22 cellular contexts compared by ENCODE assay signal in genomic region chr18:48861181-48861715, GRCh38.
DNase-seq lines count a peak whose midpoint lies in the region; ATAC-seq and TF ChIP-seq lines count a peak whose summit lies in the region.
"Had no signal": no experiment of that assay in that cellular context is flagged by ENCODE, and none has a peak within 500 bp of the region (broad histone marks: within the 10 kb centered on the region; RNA-seq: fewer than 3 reads in every experiment).

No MANE protein-coding gene starts in this region.

- H3K27me3 Mint-ChIP-seq in glutamatergic neuron (ENCODE audit: unreplicated experiment) = peaks cover 34% of the 10 kb centered on the region
- H3K27me3 Mint-ChIP-seq: activated CD4-positive, alpha-beta memory T cell treated with anti-CD3 and anti-CD28 coated beads for 36 hours; CD4-positive, CD25-positive, alpha-beta regulatory T cell had no signal

- 85 to 89% methylated on average over 12 to 16 of the region's 16 CpGs for WGBS in upper lobe of left lung, 2 donors
- 81 to 88% methylated on average over 14 to 16 of the region's 16 CpGs for WGBS in thyroid gland, 2 donors

- H3K9me3 ChIP-seq in osteoblast (ENCODE audit: low read depth, low read length) (no peaks in the 10 kb centered on the region), upper lobe of left lung (peaks cover 0 to 3% (median 0%) of the 10 kb centered on the region in 4 donors), thyroid gland (no peaks in the 10 kb centered on the region)

- no peak for ATAC-seq in upper lobe of left lung (ENCODE audit: low FRiP score in 2 of 2)
- ATAC-seq in HG02852 (IDR thresholded peaks at IDR 0.05; ENCODE audit: unreplicated experiment) = no peak

- H3K4me3 ChIP-seq in osteoblast (ENCODE audit: insufficient read depth, low read length) = no peak overlapping the region
- H3K4me3 ChIP-seq in upper lobe of left lung = no peak overlapping the region
- no peak overlapping the region for H3K4me3 ChIP-seq in thyroid gland (replicated peaks in 1 of 3)
- H3K4me3 ChIP-seq: cardiac muscle cell, SK-N-MC had no signal

- H3K27me3 ChIP-seq in osteoblast (ENCODE audit: insufficient read depth, low read length) (no peaks in the 10 kb centered on the region), upper lobe of left lung (no peaks in the 10 kb centered on the region), thyroid gland (no peaks in the 10 kb centered on the region)
- H3K27me3 ChIP-seq: cardiac muscle cell had no signal

- H3K27ac ChIP-seq in RWPE1 (peak overlapping the region; percentile 26), osteoblast (ENCODE audit: low read depth, low read length) (peak overlapping the region; percentile 76), upper lobe of left lung (no peak overlapping the region), thyroid gland (no peak overlapping the region)
- H3K27ac ChIP-seq: SK-N-MC had no signal

- POLR2A ChIA-PET in RWPE1 (lab: Yijun Ruan, JAX; ENCODE audit: low non-redundant PET) = no interaction called here

- DNase-seq in ELF-1 (ENCODE audit: low read depth, low spot score) = peak; percentile 76
- no peak for DNase-seq in RWPE1 (ENCODE audit: low spot score)
- DNase-seq in glutamatergic neuron = peak; percentile 60
- peak; percentile 66 for DNase-seq in osteoblast (ENCODE audit: insufficient read length, low spot score, missing footprints)
- no peak for DNase-seq in upper lobe of left lung
- no peak for DNase-seq in NCI-H128 (lab: John Stamatoyannopoulos, UW; ENCODE audit: unreplicated experiment)
- no peak for DNase-seq in thyroid gland
- DNase-seq: activated CD4-positive, alpha-beta memory T cell treated with anti-CD3 and anti-CD28 coated beads for 36 hours; activated CD4-positive, CD25-positive, alpha-beta regulatory T cell; activated gamma-delta T cell; CD4-positive, CD25-positive, alpha-beta regulatory T cell; DMS153; erythroblast; GF-D8; KBM-7; NCI-H1694; NCI-H345; small intestine; stimulated activated CD4-positive, alpha-beta T cell treated with anti-CD3 and anti-CD28 coated beads, Interleukin-4, amount 100 ng/mL, for 4 hours had no signal

- peak overlapping the region; percentile 99 for H3K27ac Mint-ChIP-seq in glutamatergic neuron (ENCODE audit: unreplicated experiment)
- H3K27ac Mint-ChIP-seq: activated CD4-positive, alpha-beta memory T cell treated with anti-CD3 and anti-CD28 coated beads for 36 hours had no signal

- peaks cover 5% of the 10 kb centered on the region for H3K36me3 Mint-ChIP-seq in glutamatergic neuron (ENCODE audit: unreplicated experiment)
- H3K36me3 Mint-ChIP-seq: activated CD4-positive, alpha-beta memory T cell treated with anti-CD3 and anti-CD28 coated beads for 36 hours; CD4-positive, CD25-positive, alpha-beta regulatory T cell had no signal

- H3K36me3 ChIP-seq in osteoblast (ENCODE audit: insufficient read depth, low read length) (peaks cover 5% of the 10 kb centered on the region), upper lobe of left lung (peaks cover 0 to 12% (median 2%) of the 10 kb centered on the region in 4 donors), thyroid gland (no peaks in the 10 kb centered on the region)
- H3K36me3 ChIP-seq: cardiac muscle cell had no signal

- H3K4me1 Mint-ChIP-seq in glutamatergic neuron (ENCODE audit: low read depth, unreplicated experiment) = peaks cover 50% of the 10 kb centered on the region

- TF ChIP-seq EP300 in upper lobe of left lung (IDR thresholded peaks at IDR 0.05) = no peak

- H3K79me2 ChIP-seq in osteoblast (ENCODE audit: insufficient read depth, low read length) = no peaks in the 10 kb centered on the region

- TF ChIP-seq CTCF in RWPE1 (conservative IDR thresholded peaks at IDR 0.05; ENCODE audit: low read depth) = no peak
- TF ChIP-seq CTCF in glutamatergic neuron (IDR thresholded peaks at IDR 0.05; ENCODE audit: partially characterized antibody, unreplicated experiment) = no peak
- no peak for TF ChIP-seq CTCF in osteoblast (IDR thresholded peaks at IDR 0.05; ENCODE audit: extremely low read depth, low read depth, low read length)
- TF ChIP-seq CTCF in upper lobe of left lung (IDR thresholded peaks at IDR 0.05) = no peak
- no peak for TF ChIP-seq CTCF in thyroid gland (IDR thresholded peaks at IDR 0.05)

- CTCF ChIA-PET in RWPE1 (lab: Yijun Ruan, JAX) = interaction anchor here (0.6 to 0.7 kb wide), 2 partner anchors 898 to 970 kb away, joined by 3 read pairs; no protein-coding TSS in a partner anchor

- no peaks in the 10 kb centered on the region for H4K20me1 ChIP-seq in osteoblast (ENCODE audit: insufficient read depth, low read length)

- H3K4me3 Mint-ChIP-seq in glutamatergic neuron (ENCODE audit: unreplicated experiment) = peak overlapping the region; percentile 49
- H3K4me3 Mint-ChIP-seq: activated CD4-positive, alpha-beta memory T cell treated with anti-CD3 and anti-CD28 coated beads for 36 hours; CD4-positive, CD25-positive, alpha-beta regulatory T cell had no signal

- TF ChIP-seq POLR2A in upper lobe of left lung (IDR thresholded peaks at IDR 0.05) = no peak
- TF ChIP-seq POLR2A in thyroid gland (IDR thresholded peaks at IDR 0.05) = no peak

- H3K4me1 ChIP-seq in osteoblast (ENCODE audit: insufficient read depth, low read length) = peaks cover 24% of the 10 kb centered on the region
- peaks cover 2 to 9% (median 4%) of the 10 kb centered on the region in 4 donors for H3K4me1 ChIP-seq in upper lobe of left lung
- H3K4me1 ChIP-seq in thyroid gland = peaks cover 4 to 13% of the 10 kb centered on the region in 2 donors

- H3K4me2 ChIP-seq in osteoblast (ENCODE audit: insufficient read depth, low read length) = no peak overlapping the region

- H3K9me3 Mint-ChIP-seq in glutamatergic neuron (ENCODE audit: unreplicated experiment) = peaks cover 39% of the 10 kb centered on the region

- H2AFZ ChIP-seq in osteoblast (ENCODE audit: low read length) = no peak overlapping the region

- intact Hi-C loops in thyroid gland (cut with DNase I) = no loop called here

Comparison
In these comparisons a context has a peak if more than half of its experiments do, and no peak if none do; other contexts are left out.
1. DNase-seq: peak in ELF-1 (single experiment), glutamatergic neuron (single experiment) and osteoblast (single experiment); none in RWPE1 (single experiment), upper lobe of left lung (0 of 2), NCI-H128 (single experiment) and thyroid gland (0 of 2).
2. H3K27ac ChIP-seq: peak in RWPE1 (single experiment) and osteoblast (single experiment); none in upper lobe of left lung (0 of 4) and thyroid gland (0 of 3).